In the genomic region with DNA sequence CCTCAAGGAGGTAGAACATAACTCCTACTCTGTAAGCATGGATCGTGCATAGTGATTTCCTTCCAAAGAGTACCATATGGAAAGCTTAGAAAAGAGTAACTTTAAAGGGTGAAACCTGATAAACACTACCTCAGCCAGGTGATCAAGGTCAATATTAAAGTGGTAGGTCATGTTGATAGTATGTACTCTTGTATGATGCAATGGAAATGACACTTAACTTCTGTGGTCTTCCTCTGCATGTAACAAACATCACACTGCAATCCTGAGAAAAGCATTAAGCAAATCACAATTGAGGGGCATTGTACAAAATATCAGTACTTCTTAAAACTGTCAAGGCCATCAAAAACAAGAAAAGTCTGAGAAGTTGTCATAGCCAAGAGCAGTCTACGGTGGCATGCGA, we compare ENCODE assay signal across 7 cellular contexts.
"Had no signal": no experiment of that assay in that cellular context is flagged by ENCODE, and none has a peak within 500 bp of the region (broad histone marks: within the 10 kb centered on the region; RNA-seq: fewer than 3 reads in every experiment).

No MANE protein-coding gene starts in this region.

- DNase-seq: H9, HCEC 1CT, KG1 had no signal

- H3K4me3 ChIP-seq: GM23338 had no signal

- H2AFZ ChIP-seq: GM23338 had no signal

- H3K4me2 ChIP-seq: GM23338 had no signal

- FAIRE-seq: H1, H54, HTR-8/SVneo had no signal

- ATAC-seq: GM23338 had no signal
